Comparison of ENCODE assay signal across 21 cellular contexts in genomic region chr14:44995196-44995595, GRCh38. TPM values are rescaled to one million over a fixed set of nuclear protein-coding genes. Genes with fewer than 3 reads are reported as not detected.
DNase-seq lines count a peak whose midpoint lies in the region; ATAC-seq and TF ChIP-seq lines count a peak whose summit lies in the region.
"Had no signal": no experiment of that assay in that cellular context is flagged by ENCODE, and none has a peak within 500 bp of the region (broad histone marks: within the 10 kb centered on the region; RNA-seq: fewer than 3 reads in every experiment).

No MANE protein-coding gene starts in this region.

- peaks cover 1% of the 10 kb centered on the region; the same call in 1 of the 2 replicates for H3K36me3 ChIP-seq in H7 (replicated peaks; ENCODE audit: control insufficient read depth, insufficient read depth, low read length)

- H3K27me3 Mint-ChIP-seq in mesothelial cell of epicardium (ENCODE audit: low read depth): no peaks in the 10 kb centered on the region
- H3K27me3 Mint-ChIP-seq: B cell had no signal

- H3K4me3 Mint-ChIP-seq in mesothelial cell of epicardium: no peak overlapping the region
- H3K4me3 Mint-ChIP-seq: B cell, HFFc6 had no signal

- H3K36me3 Mint-ChIP-seq in mesothelial cell of epicardium: peaks cover 16% of the 10 kb centered on the region

- no peak overlapping the region for H3K27ac Mint-ChIP-seq in mesothelial cell of epicardium
- H3K27ac Mint-ChIP-seq: B cell, HFFc6 had no signal

- DNase-seq in Right ventricle myocardium superior (no peak), cardiac septum (ENCODE audit: low spot score) (no peak), substantia nigra (lab: John Stamatoyannopoulos, UW) (peak in 3 of 49 donors; percentile 21 to 57 (median 24)), activated T-cell treated with anti-CD3 and anti-CD28 coated beads for 4 hours (no peak), H7 (no peak), mesothelial cell of epicardium (ENCODE audit: low spot score in 2 of 2, unreplicated experiment in 2 of 2) (no peak)
- DNase-seq: COR-L47, DMS 273 treated with DMSO at 0.1 percent for 48 hours, DND-41, HFFc6, MV-4-11, NCI-H1417, NCI-H187 treated with DMSO at 0.1 percent for 48 hours, NCI-H226, NCI-H524, NCI-H82 had no signal

- H3K27me3 ChIP-seq in layer of hippocampus (ENCODE audit: control insufficient read depth, insufficient read depth, low read length): no peaks in the 10 kb centered on the region
- no peaks in the 10 kb centered on the region for H3K27me3 ChIP-seq in H7 (ENCODE audit: control insufficient read depth, insufficient read depth, low read length)

- no peak overlapping the region for H3K4me3 ChIP-seq in H7 (ENCODE audit: insufficient read depth, low read depth, low read length)

- TF ChIP-seq CTCF in mesothelial cell of epicardium (IDR thresholded peaks at IDR 0.05; ENCODE audit: unreplicated experiment): no peak

- peak overlapping the region; percentile 14 for H3K27ac ChIP-seq in cingulate gyrus (ENCODE audit: low read depth, low read length)
- peak overlapping the region; percentile 62 for H3K27ac ChIP-seq in layer of hippocampus (ENCODE audit: low read depth, low read length)
- peak overlapping the region; percentile 87 for H3K27ac ChIP-seq in substantia nigra (ENCODE audit: low read depth, low read length, poor library complexity, severe bottlenecking)
- H3K27ac ChIP-seq: 22Rv1, KMS-11 had no signal

- H3K9me3 Mint-ChIP-seq in mesothelial cell of epicardium: peaks cover 3% of the 10 kb centered on the region
- H3K9me3 Mint-ChIP-seq: HFFc6 had no signal

- ATAC-seq in Right ventricle myocardium superior (ENCODE audit: poor library complexity): peak; percentile 46

- H3K4me1 Mint-ChIP-seq in mesothelial cell of epicardium: peaks cover 12% of the 10 kb centered on the region

- intact Hi-C loops in Right ventricle myocardium superior (cut with DNase I) (no loop called here), cardiac septum (cut with DNase I) (no loop called here)

RNA-seq across cellular contexts. Expression of gene TOGARAM1, which starts 33.2 kb away (rescaled TPM):
- 20.0 TPM for total RNA-seq in Right ventricle myocardium superior
- 16.3 TPM for total RNA-seq in cardiac septum
- total RNA-seq in H7 (2014; rRNA removed; shearing (Covaris generic)): 4.7 and 7.4 TPM in 2 replicates
- 19.7 to 27.3 TPM (median 21.3 TPM) in 3 replicates for total RNA-seq in mesothelial cell of epicardium

RNA-seq across cellular contexts. Expression of gene KLHL28, which starts 33.4 kb away (rescaled TPM):
- total RNA-seq in Right ventricle myocardium superior (12.2 TPM), cardiac septum (11.2 TPM), mesothelial cell of epicardium (14.8 to 17.3 TPM (median 16.5 TPM) in 3 replicates)
- total RNA-seq in H7 (2014; rRNA removed; shearing (Covaris generic)): 6.2 and 7.6 TPM in 2 replicates

Comparison
In these comparisons a context has a peak if more than half of its experiments do, and no peak if none do; other contexts are left out.
1. H3K27ac ChIP-seq: peak in every context shown above with its lines; median percentile 87 in substantia nigra; 62 in layer of hippocampus; 14 in cingulate gyrus.